ENCODE assay signal across 23 cellular contexts in the genomic region with DNA sequence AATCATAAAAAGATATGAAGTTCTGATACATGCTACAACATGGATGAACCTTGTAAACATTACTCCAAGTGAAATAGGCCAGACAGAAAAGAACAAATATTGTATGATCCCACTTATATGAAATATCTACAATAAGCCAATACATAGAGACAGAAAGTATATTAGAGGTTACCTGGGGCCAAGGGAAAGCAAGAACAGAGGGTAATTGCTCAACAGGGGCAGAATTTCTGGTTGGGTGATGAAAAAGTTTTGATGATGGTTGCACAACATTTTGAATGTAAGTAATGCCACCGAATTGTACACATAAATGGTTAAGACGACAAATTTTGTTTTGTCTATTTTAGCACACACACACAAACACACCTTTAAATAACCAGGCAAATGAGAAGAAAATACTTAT.
"Had no signal": no experiment of that assay in that cellular context is flagged by ENCODE, and none has a peak within 500 bp of the region (broad histone marks: within the 10 kb centered on the region; RNA-seq: fewer than 3 reads in every experiment).

No MANE protein-coding gene starts in this region.

- FAIRE-seq: kidney, small intestine had no signal

- ATAC-seq: left cardiac atrium; natural killer cell treated with Interleukin-12 subunit alpha and Interleukin-12 subunit beta and Interleukin-15 and Interleukin-18, amount 100 ng/mL, for 72 hours; right cardiac atrium had no signal

- H3K9ac ChIP-seq: neural progenitor cell had no signal

- H3K4me2 ChIP-seq: neural progenitor cell had no signal

- H3K4me3 ChIP-seq: coronary artery, dorsolateral prefrontal cortex, esophagus muscularis mucosa, left ventricle myocardium inferior, lung, neural progenitor cell, ovary, stomach, thoracic aorta, transverse colon had no signal

- H3K27ac ChIP-seq: coronary artery, dorsolateral prefrontal cortex, esophagus muscularis mucosa, left ventricle myocardium inferior, neural progenitor cell, ovary, stomach, thoracic aorta, transverse colon had no signal

- H3K4me1 ChIP-seq: neural progenitor cell had no signal

- H3K9me3 ChIP-seq: esophagus muscularis mucosa, left ventricle myocardium inferior, ovary, stomach, thoracic aorta, transverse colon had no signal

- DNase-seq: dorsolateral prefrontal cortex; effector CD8-positive, alpha-beta T cell; immature natural killer cell; kidney; left cardiac atrium; left ventricle myocardium inferior; mesenchymal stem cell; midbrain; nucleus accumbens; ovary; right cardiac atrium; small intestine; stimulated activated CD4-positive, alpha-beta T cell treated with anti-CD3 and anti-CD28 coated beads, Interleukin-12 subunit alpha, Interleukin-12 subunit beta, amount 100 ng/mL, for 4 hours; stimulated activated naive CD4-positive, alpha-beta T cell; stomach; substantia nigra; transverse colon had no signal

- H3K27me3 ChIP-seq: dorsolateral prefrontal cortex, esophagus muscularis mucosa, neural progenitor cell, ovary, stomach, transverse colon had no signal

- H3K36me3 ChIP-seq: esophagus muscularis mucosa, left ventricle myocardium inferior, neural progenitor cell, ovary, stomach, thoracic aorta, transverse colon had no signal

- H2AFZ ChIP-seq: neural progenitor cell had no signal
